Comparison of ENCODE assay signal across 18 cellular contexts in the genomic region with DNA sequence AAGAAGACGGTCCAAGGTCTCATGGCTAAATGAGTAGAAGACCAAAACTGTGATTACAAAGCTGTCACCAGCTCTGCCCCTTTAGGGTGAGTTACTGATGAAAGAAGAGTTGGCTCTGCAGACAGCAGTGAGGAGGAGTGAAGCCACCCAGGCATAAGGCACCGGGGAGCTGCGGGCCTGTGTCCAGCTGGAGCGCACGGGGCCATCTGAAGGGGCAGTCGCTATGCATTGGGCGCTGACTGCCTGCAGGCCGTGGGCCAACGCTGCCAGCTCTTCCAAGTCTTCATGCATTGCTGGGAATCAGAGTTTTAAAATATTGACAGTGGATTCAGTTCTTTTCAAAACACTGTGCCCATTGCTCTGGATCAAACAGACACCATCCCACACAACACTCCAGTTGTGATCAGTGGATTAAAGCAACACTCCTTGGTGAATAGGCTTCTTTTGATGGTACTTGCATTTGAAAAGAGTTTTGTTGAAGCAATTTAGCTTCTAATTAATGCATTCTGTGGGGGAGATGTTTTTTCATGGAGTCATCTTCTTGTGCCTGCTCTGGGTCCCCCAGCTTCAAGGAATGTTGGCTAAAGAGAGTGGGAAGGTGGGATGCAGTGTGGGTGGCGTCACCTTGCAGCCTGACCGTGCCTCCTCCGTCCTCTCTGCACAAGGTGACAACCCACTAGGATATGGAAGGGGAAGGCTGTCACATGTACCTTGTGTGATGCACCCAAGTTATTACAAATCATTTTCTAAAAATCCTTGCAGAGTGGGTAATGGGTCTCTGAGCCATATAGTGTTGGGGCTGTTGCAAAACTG.
DNase-seq lines count a peak whose midpoint lies in the region; ATAC-seq and TF ChIP-seq lines count a peak whose summit lies in the region.
"Had no signal": no experiment of that assay in that cellular context is flagged by ENCODE, and none has a peak within 500 bp of the region (broad histone marks: within the 10 kb centered on the region; RNA-seq: fewer than 3 reads in every experiment).

No MANE protein-coding gene starts in this region.

- ATAC-seq in lower lobe of right lung (no peak), HG03175 (IDR thresholded peaks at IDR 0.05; ENCODE audit: unreplicated experiment) (no peak)
- ATAC-seq: body of pancreas; CD8-positive, alpha-beta T cell had no signal

- no peak overlapping the region for H3K9ac ChIP-seq in HUES48 (ENCODE audit: low read depth, low read length)

- no peak for TF ChIP-seq EP300 in stomach (IDR thresholded peaks at IDR 0.05)
- no peak for TF ChIP-seq EP300 in suprapubic skin (IDR thresholded peaks at IDR 0.05)

- no peaks in the 10 kb centered on the region for H3K36me3 ChIP-seq in HUES48 (ENCODE audit: control insufficient read depth, insufficient read depth, low read length)
- peaks cover 10% of the 10 kb centered on the region for H3K36me3 ChIP-seq in lower lobe of right lung
- H3K36me3 ChIP-seq in stomach, result no peaks in the 10 kb centered on the region
- H3K36me3 ChIP-seq in suprapubic skin, result no peaks in the 10 kb centered on the region
- H3K36me3 ChIP-seq: vagina had no signal

- DNase-seq in dorsolateral prefrontal cortex (peak in 3 of 10 donors; percentile 13 to 60 (median 36)), lower lobe of right lung (no peak), stomach (no peak), GM19240 (ENCODE audit: insufficient read length, low spot score) (no peak), T-helper 2 cell (no peak), suprapubic skin (ENCODE audit: low spot score in 2 of 2) (no peak)
- DNase-seq: activated CD4-positive, alpha-beta T cell treated with anti-CD3 and anti-CD28 coated beads, Interleukin-2, amount 50 U/mL, for 4 hours; activated naive CD4-positive, alpha-beta T cell treated with anti-CD3 and anti-CD28 coated beads for 36 hours; activated T-cell treated with anti-CD3 and anti-CD28 coated beads for 4 hours; CD8-positive, alpha-beta T cell; dermis blood vessel endothelial cell; DND-41; NCI-H1694 treated with DMSO at 0.1 percent for 48 hours had no signal

- WGBS in stomach, 5 donors, result 70 to 86% (median 83%) methylated on average over 12 of the region's 12 CpGs
- WGBS in suprapubic skin, result 79% methylated on average over 10 of the region's 12 CpGs

- intact Hi-C loops in dorsolateral prefrontal cortex (cut with DNase I), result no loop called here
- intact Hi-C loops in lower lobe of right lung (cut with DNase I), result no loop called here
- intact Hi-C loops in stomach (cut with DNase I; ENCODE audit: low total_unique reads), result no loop called here

- no peaks in the 10 kb centered on the region for H3K27me3 ChIP-seq in HUES48 (ENCODE audit: control insufficient read depth, insufficient read depth, low read length)
- peaks cover 0 to 6% (median 0%) of the 10 kb centered on the region in 45 donors for H3K27me3 ChIP-seq in dorsolateral prefrontal cortex
- H3K27me3 ChIP-seq in lower lobe of right lung (ENCODE audit: low read depth), result no peaks in the 10 kb centered on the region
- H3K27me3 ChIP-seq in stomach, result no peaks in the 10 kb centered on the region
- no peaks in the 10 kb centered on the region for H3K27me3 ChIP-seq in suprapubic skin
- H3K27me3 ChIP-seq: body of pancreas, vagina had no signal

- TF ChIP-seq POLR2A in stomach (IDR thresholded peaks at IDR 0.05), result no peak
- no peak for TF ChIP-seq POLR2A in suprapubic skin (IDR thresholded peaks at IDR 0.05)

- H3K4me1 ChIP-seq in HUES48 (ENCODE audit: control insufficient read depth, insufficient read depth, low read length) (peaks cover 46% of the 10 kb centered on the region), lower lobe of right lung (peaks cover 73% of the 10 kb centered on the region), stomach (peaks cover 36 to 100% (median 81%) of the 10 kb centered on the region in 4 donors), suprapubic skin (peaks cover 24% of the 10 kb centered on the region)

- H3K27ac ChIP-seq in HUES48 (ENCODE audit: low read depth, low read length) (peak overlapping the region; percentile 39), dorsolateral prefrontal cortex (peak overlapping the region in 30 of 59 donors; percentile 1 to 74 (median 40)), lower lobe of right lung (peak overlapping the region; percentile 58), stomach (peak overlapping the region; percentile 11 to 84 (median 78)), suprapubic skin (no peak overlapping the region)
- H3K27ac ChIP-seq: RWPE1, vagina had no signal

- H3K9me3 ChIP-seq in HUES48 (ENCODE audit: control insufficient read depth, insufficient read depth, low read length) (no peaks in the 10 kb centered on the region), lower lobe of right lung (no peaks in the 10 kb centered on the region), stomach (no peaks in the 10 kb centered on the region), suprapubic skin (no peaks in the 10 kb centered on the region)
- H3K9me3 ChIP-seq: body of pancreas, vagina had no signal

- no peak overlapping the region for H3K4me3 ChIP-seq in HUES48 (ENCODE audit: low read depth, low read length)
- peak overlapping the region in 14 of 59 donors; percentile 5 to 30 (median 15) for H3K4me3 ChIP-seq in dorsolateral prefrontal cortex
- H3K4me3 ChIP-seq in lower lobe of right lung, result no peak overlapping the region
- H3K4me3 ChIP-seq in stomach, result no peak overlapping the region
- no peak overlapping the region for H3K4me3 ChIP-seq in suprapubic skin
- H3K4me3 ChIP-seq: body of pancreas, vagina had no signal

- TF ChIP-seq CTCF in dorsolateral prefrontal cortex (IDR thresholded peaks at IDR 0.05 in 54 of 56, conservative IDR thresholded peaks at IDR 0.05 in 2 of 56; ENCODE audit: low read depth in 1 of 56, partially characterized antibody in 56 of 56) (no peak), lower lobe of right lung (IDR thresholded peaks at IDR 0.05) (no peak), stomach (IDR thresholded peaks at IDR 0.05) (no peak), suprapubic skin (IDR thresholded peaks at IDR 0.05) (no peak)
